10 cellular contexts compared by ENCODE assay signal in the genomic region with DNA sequence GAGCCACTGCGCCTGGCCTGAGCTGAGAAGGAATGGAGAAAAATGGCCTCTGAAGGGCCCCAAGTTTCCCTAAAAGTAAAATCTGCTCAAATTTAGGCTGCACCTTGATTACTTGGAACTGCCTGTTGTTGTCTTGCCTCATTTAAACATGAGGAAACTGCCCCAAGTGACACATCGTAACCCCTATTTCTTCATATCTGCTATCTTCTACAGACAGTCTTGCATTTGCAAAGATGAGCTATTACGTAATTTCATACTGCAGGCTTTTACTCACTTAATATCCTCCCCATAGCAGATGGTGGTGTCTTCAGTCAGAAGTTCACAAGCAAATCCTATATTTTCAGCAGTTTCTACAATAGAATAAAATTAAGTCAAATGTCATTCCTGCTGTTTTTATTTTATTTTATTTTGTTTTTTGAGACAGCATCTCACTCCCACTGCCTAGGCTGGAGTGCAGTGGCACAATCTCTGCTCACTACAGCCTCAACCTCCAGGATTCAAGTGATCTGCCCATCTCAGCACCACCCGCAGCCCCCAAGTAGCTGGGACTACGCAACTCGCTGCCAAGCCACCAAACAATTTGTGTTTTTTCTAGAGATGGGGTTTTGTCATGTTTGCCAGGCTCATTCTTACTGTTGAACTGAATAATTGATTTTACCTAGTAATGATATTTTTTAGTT. TPM values are rescaled to one million over a fixed set of nuclear protein-coding genes. Genes with fewer than 3 reads are reported as not detected.
DNase-seq lines count a peak whose midpoint lies in the region; ATAC-seq and TF ChIP-seq lines count a peak whose summit lies in the region.
"Had no signal": no experiment of that assay in that cellular context is flagged by ENCODE, and none has a peak within 500 bp of the region (broad histone marks: within the 10 kb centered on the region; RNA-seq: fewer than 3 reads in every experiment).

No MANE protein-coding gene starts in this region.

- no peaks in the 10 kb centered on the region for H3K27me3 Mint-ChIP-seq in activated naive CD4-positive, alpha-beta T cell treated with anti-CD3 and anti-CD28 coated beads, Interleukin-2, amount 50 U/mL, for 24 hours

- no peak for TF ChIP-seq POLR2A in adrenal gland (IDR thresholded peaks at IDR 0.05)

- H3K4me3 ChIP-seq in adrenal gland (no peak overlapping the region), aorta (ENCODE audit: low read length in 2 of 2) (no peak overlapping the region)
- H3K4me3 ChIP-seq: cardiac muscle cell had no signal

- intact Hi-C loops in adrenal gland (cut with DNase I) (no loop called here), aorta (cut with DNase I) (no loop called here)

- H3K27me3 ChIP-seq in adrenal gland = no peaks in the 10 kb centered on the region
- H3K27me3 ChIP-seq in aorta (ENCODE audit: control insufficient read depth in 1 of 2, insufficient read depth in 2 of 2, low read length in 1 of 2) = no peaks in the 10 kb centered on the region
- H3K27me3 ChIP-seq: cardiac muscle cell had no signal

- H3K9me3 ChIP-seq in adrenal gland (replicated peaks in 1 of 3) (no peaks in the 10 kb centered on the region), aorta (ENCODE audit: control insufficient read depth, low read length) (no peaks in the 10 kb centered on the region)

- no peak overlapping the region for H3K4me3 Mint-ChIP-seq in activated naive CD4-positive, alpha-beta T cell treated with anti-CD3 and anti-CD28 coated beads, Interleukin-2, amount 50 U/mL, for 24 hours

- peaks cover 9% of the 10 kb centered on the region for H3K36me3 Mint-ChIP-seq in activated naive CD4-positive, alpha-beta T cell treated with anti-CD3 and anti-CD28 coated beads, Interleukin-2, amount 50 U/mL, for 24 hours

- no peak for TF ChIP-seq CTCF in adrenal gland (IDR thresholded peaks at IDR 0.05)

- H3K27ac ChIP-seq in adrenal gland (peak overlapping the region in 3 of 5 donors; percentile 40 to 52 (median 45)), aorta (ENCODE audit: low read depth in 1 of 2, low read length in 2 of 2) (peak overlapping the region in 1 of 2 donors; percentile 23)

- peaks cover 48% of the 10 kb centered on the region for H3K4me1 Mint-ChIP-seq in activated naive CD4-positive, alpha-beta T cell treated with anti-CD3 and anti-CD28 coated beads, Interleukin-2, amount 50 U/mL, for 24 hours

- no peaks in the 10 kb centered on the region for H3K9me3 Mint-ChIP-seq in activated naive CD4-positive, alpha-beta T cell treated with anti-CD3 and anti-CD28 coated beads, Interleukin-2, amount 50 U/mL, for 24 hours

- H3K27ac Mint-ChIP-seq in activated naive CD4-positive, alpha-beta T cell treated with anti-CD3 and anti-CD28 coated beads, Interleukin-2, amount 50 U/mL, for 24 hours = peak overlapping the region; percentile 8

- DNase-seq in activated naive CD4-positive, alpha-beta T cell treated with Interleukin-2 at 50 U/mL for 16 hours = no peak
- DNase-seq in adrenal gland (peak in 3 of 7 donors; percentile 30 to 59 (median 32)), left lobe of liver (ENCODE audit: low spot score) (no peak), aorta (no peak), NCI-H748 treated with DMSO at 0.1 percent for 48 hours (lab: John Stamatoyannopoulos, UW) (no peak)
- DNase-seq: ACHN had no signal

- H3K4me1 ChIP-seq in adrenal gland (replicated peaks in 1 of 2) (peaks cover 13 to 20% of the 10 kb centered on the region in 2 donors), aorta (ENCODE audit: control insufficient read depth in 1 of 2, insufficient read depth in 2 of 2, low read length in 2 of 2) (no peaks in the 10 kb centered on the region)

- H3K36me3 ChIP-seq in adrenal gland (replicated peaks in 1 of 2) (no peaks in the 10 kb centered on the region), aorta (ENCODE audit: control insufficient read depth in 1 of 2, insufficient read depth in 2 of 2, low read length in 1 of 2) (peaks cover 3 to 5% of the 10 kb centered on the region in 2 donors)
- H3K36me3 ChIP-seq: cardiac muscle cell had no signal

- ATAC-seq in left lobe of liver (peak; percentile 73), aorta (ENCODE audit: low FRiP score) (peak; percentile 69), SK-N-SH treated with all-trans-retinoic acid at 6 μM for 48 hours (no peak; the same call in 2 of the 3 replicates), GM18498 (IDR thresholded peaks at IDR 0.05; ENCODE audit: unreplicated experiment) (no peak)

- WGBS in adrenal gland, 4 donors = 61 to 71% (median 69%) methylated on average over 6 of the region's 6 CpGs
- WGBS in aorta, 2 donors = 79 to 93% methylated on average over 6 of the region's 6 CpGs

TF ChIP-seq in SK-N-SH treated with all-trans-retinoic acid at 6 μM for 48 hours, 23 proteins besides CTCF, POLR2A, EP300 and RAD21 (continues in another document):
- TF ChIP-seq TOX (CRISPR knock-in tag; IDR thresholded peaks at IDR 0.05; ENCODE audit: borderline replicate concordance) (no peak), CSDC2 (CRISPR knock-in tag; IDR thresholded peaks at IDR 0.05) (no peak), ZFP3 (CRISPR knock-in tag; IDR thresholded peaks at IDR 0.05) (no peak), OSR1 (CRISPR knock-in tag; IDR thresholded peaks at IDR 0.05) (no peak), ARNTL (CRISPR knock-in tag; IDR thresholded peaks at IDR 0.05; ENCODE audit: borderline replicate concordance, low read depth) (no peak), SNAI2 (CRISPR knock-in tag; IDR thresholded peaks at IDR 0.05) (no peak), BACH2 (CRISPR knock-in tag; IDR thresholded peaks at IDR 0.05; ENCODE audit: borderline replicate concordance) (no peak)
- TF ChIP-seq, protein P1, sequence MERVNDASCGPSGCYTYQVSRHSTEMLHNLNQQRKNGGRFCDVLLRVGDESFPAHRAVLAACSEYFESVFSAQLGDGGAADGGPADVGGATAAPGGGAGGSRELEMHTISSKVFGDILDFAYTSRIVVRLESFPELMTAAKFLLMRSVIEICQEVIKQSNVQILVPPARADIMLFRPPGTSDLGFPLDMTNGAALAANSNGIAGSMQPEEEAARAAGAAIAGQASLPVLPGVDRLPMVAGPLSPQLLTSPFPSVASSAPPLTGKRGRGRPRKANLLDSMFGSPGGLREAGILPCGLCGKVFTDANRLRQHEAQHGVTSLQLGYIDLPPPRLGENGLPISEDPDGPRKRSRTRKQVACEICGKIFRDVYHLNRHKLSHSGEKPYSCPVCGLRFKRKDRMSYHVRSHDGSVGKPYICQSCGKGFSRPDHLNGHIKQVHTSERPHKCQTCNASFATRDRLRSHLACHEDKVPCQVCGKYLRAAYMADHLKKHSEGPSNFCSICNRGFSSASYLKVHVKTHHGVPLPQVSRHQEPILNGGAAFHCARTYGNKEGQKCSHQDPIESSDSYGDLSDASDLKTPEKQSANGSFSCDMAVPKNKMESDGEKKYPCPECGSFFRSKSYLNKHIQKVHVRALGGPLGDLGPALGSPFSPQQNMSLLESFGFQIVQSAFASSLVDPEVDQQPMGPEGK (CRISPR knock-in tag; IDR thresholded peaks at IDR 0.05; ENCODE audit: borderline replicate concordance) = no peak
- TF ChIP-seq, protein P2, sequence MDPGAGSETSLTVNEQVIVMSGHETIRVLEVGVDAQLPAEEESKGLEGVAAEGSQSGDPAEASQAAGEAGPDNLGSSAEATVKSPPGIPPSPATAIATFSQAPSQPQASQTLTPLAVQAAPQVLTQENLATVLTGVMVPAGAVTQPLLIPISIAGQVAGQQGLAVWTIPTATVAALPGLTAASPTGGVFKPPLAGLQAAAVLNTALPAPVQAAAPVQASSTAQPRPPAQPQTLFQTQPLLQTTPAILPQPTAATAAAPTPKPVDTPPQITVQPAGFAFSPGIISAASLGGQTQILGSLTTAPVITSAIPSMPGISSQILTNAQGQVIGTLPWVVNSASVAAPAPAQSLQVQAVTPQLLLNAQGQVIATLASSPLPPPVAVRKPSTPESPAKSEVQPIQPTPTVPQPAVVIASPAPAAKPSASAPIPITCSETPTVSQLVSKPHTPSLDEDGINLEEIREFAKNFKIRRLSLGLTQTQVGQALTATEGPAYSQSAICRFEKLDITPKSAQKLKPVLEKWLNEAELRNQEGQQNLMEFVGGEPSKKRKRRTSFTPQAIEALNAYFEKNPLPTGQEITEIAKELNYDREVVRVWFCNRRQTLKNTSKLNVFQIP (CRISPR knock-in tag; IDR thresholded peaks at IDR 0.05; ENCODE audit: borderline replicate concordance, low read depth) = no peak
- TF ChIP-seq, protein P3, sequence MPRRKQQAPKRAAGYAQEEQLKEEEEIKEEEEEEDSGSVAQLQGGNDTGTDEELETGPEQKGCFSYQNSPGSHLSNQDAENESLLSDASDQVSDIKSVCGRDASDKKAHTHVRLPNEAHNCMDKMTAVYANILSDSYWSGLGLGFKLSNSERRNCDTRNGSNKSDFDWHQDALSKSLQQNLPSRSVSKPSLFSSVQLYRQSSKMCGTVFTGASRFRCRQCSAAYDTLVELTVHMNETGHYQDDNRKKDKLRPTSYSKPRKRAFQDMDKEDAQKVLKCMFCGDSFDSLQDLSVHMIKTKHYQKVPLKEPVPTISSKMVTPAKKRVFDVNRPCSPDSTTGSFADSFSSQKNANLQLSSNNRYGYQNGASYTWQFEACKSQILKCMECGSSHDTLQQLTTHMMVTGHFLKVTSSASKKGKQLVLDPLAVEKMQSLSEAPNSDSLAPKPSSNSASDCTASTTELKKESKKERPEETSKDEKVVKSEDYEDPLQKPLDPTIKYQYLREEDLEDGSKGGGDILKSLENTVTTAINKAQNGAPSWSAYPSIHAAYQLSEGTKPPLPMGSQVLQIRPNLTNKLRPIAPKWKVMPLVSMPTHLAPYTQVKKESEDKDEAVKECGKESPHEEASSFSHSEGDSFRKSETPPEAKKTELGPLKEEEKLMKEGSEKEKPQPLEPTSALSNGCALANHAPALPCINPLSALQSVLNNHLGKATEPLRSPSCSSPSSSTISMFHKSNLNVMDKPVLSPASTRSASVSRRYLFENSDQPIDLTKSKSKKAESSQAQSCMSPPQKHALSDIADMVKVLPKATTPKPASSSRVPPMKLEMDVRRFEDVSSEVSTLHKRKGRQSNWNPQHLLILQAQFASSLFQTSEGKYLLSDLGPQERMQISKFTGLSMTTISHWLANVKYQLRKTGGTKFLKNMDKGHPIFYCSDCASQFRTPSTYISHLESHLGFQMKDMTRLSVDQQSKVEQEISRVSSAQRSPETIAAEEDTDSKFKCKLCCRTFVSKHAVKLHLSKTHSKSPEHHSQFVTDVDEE (CRISPR knock-in tag; IDR thresholded peaks at IDR 0.05) = no peak

RNA-seq across cellular contexts. Expression of a gene that starts 45.3 kb away (rescaled TPM):
- total RNA-seq in adrenal gland (100 to 1,000 TPM in 4 of 8 donors, 10 to 100 TPM in 4; 82.4 to 125 (median 96.3) TPM), left lobe of liver (36.9 TPM), aorta (10 to 100 TPM; 67.3 to 77.3 TPM)
- polyA plus RNA-seq in adrenal gland (100 to 1,000 TPM in 1 of 3 donors, 10 to 100 TPM in 2; 57.4 to 240 (median 72.2) TPM), aorta (10 to 100 TPM; 61.8 to 65.0 TPM)

Comparison
In these comparisons a context has a peak if more than half of its experiments do, and no peak if none do; other contexts are left out.
1. ATAC-seq: peak in left lobe of liver (single experiment) and aorta (single experiment); none in SK-N-SH treated with all-trans-retinoic acid at 6 μM for 48 hours (single experiment) and GM18498 (single experiment).